ENCODE assay signal across 36 cellular contexts in genomic region chr16:66869424-66869823, GRCh38. TPM values are rescaled to one million over a fixed set of nuclear protein-coding genes. Genes with fewer than 3 reads are reported as not detected.
"Had no signal": no experiment of that assay in that cellular context is flagged by ENCODE, and none has a peak within 500 bp of the region (broad histone marks: within the 10 kb centered on the region; RNA-seq: fewer than 3 reads in every experiment).

No MANE protein-coding gene starts in this region.

- H3K27me3 ChIP-seq: neutrophil, ovary, right atrium auricular region, right lobe of liver, tibial nerve, vagina had no signal

- H3K27ac ChIP-seq: left ventricle myocardium inferior, neural progenitor cell, neutrophil, ovary, right atrium auricular region, right lobe of liver, tibial nerve, vagina had no signal

- ATAC-seq: natural killer cell; right lobe of liver; stimulated activated memory B cell treated with anti-CD40 and anti-IgM and Interleukin-4, amounts not matched to agents 10 μg/mL and 1 μg/mL and 100 μg/mL, for 72 hours; stimulated activated naive CD8-positive, alpha-beta T cell treated with anti-CD3 and anti-CD28 coated beads, Interleukin-15, amount 100 ng/mL, for 72 hours had no signal

- H2AFZ ChIP-seq: neural progenitor cell had no signal

- H3K4me2 ChIP-seq: neural progenitor cell, smooth muscle cell had no signal

- H3K4me1 ChIP-seq: neural progenitor cell had no signal

- DNase-seq: hypothalamus; immature natural killer cell; left ventricle myocardium inferior; mesendoderm; naive B cell; natural killer cell; nephron progenitor cell; occipital lobe; ovary; stimulated activated CD4-positive, alpha-beta T cell treated with anti-CD3 and anti-CD28 coated beads, Interleukin-1b, Interleukin-23, amount 100 ng/mL, for 48 hours; stimulated activated CD4-positive, alpha-beta T cell treated with anti-CD3 and anti-CD28 coated beads, Interleukin-2, amount 100 ng/mL, for 48 hours; stimulated activated CD4-positive, alpha-beta T cell treated with anti-CD3 and anti-CD28 coated beads, Interleukin-4, amount 100 ng/mL, for 4 hours; stimulated activated CD8-positive, alpha-beta memory T cell treated with anti-CD3 and anti-CD28 coated beads, Interleukin-4, amount 100 ng/mL, for 48 hours; stimulated activated naive CD4-positive, alpha-beta T cell treated with Interleukin-2 at 50 U/mL for 16 hours; stimulated activated naive CD8-positive, alpha-beta T cell treated with anti-CD3 and anti-CD28 coated beads, Interleukin-15, amount 100 ng/mL, for 72 hours; substantia nigra had no signal

- H3K9me3 ChIP-seq: left ventricle myocardium inferior, neutrophil, ovary, right atrium auricular region, right lobe of liver, tibial nerve, vagina had no signal

- FAIRE-seq: islet of Langerhans had no signal

- H3K9ac ChIP-seq: neural progenitor cell had no signal

- H3K4me3 ChIP-seq: left ventricle myocardium inferior, lung, neural progenitor cell, ovary, right atrium auricular region, right lobe of liver, smooth muscle cell, tibial nerve, vagina had no signal

- H3K36me3 ChIP-seq: left ventricle myocardium inferior, neural progenitor cell, neutrophil, ovary, right atrium auricular region, right lobe of liver, tibial nerve, vagina had no signal

RNA-seq across cellular contexts. Expression of gene CA7, which starts 25.2 kb away (rescaled TPM):
- total RNA-seq: kidney epithelial cell, left ventricle myocardium inferior, lower leg skin, lung, mesothelial cell of epicardium, mononuclear cell, natural killer cell, occipital lobe, ovary, progenitor cell of endocrine pancreas, pulmonary artery endothelial cell, renal cortical epithelial cell, right atrium auricular region, right lobe of liver, skeletal muscle tissue, smooth muscle cell, temporal lobe, tibial nerve, urinary bladder, vagina had no signal
- polyA plus RNA-seq: lung, ovary, smooth muscle cell, urinary bladder had no signal

RNA-seq across cellular contexts. Expression of gene CDH16, which starts 49.3 kb away (rescaled TPM):
- total RNA-seq: left ventricle myocardium inferior, mesothelial cell of epicardium, mononuclear cell, natural killer cell, occipital lobe, progenitor cell of endocrine pancreas, pulmonary artery endothelial cell, skeletal muscle tissue, smooth muscle cell, temporal lobe, urinary bladder had no signal
- polyA plus RNA-seq: immature natural killer cell, ovary, smooth muscle cell, urinary bladder had no signal

RNA-seq across cellular contexts. Expression of gene RRAD, which starts 55.9 kb away (rescaled TPM):
- polyA plus RNA-seq: immature natural killer cell had no signal
